In genomic region chr4:104494822-104495559, GRCh38 we compare ENCODE assay signal across 8 cellular contexts. TPM values are rescaled to one million over a fixed set of nuclear protein-coding genes. Genes with fewer than 3 reads are reported as not detected.
A peak's percentile ranks its signal among the peaks of the same experiment; 100 is the strongest.
DNase-seq lines count a peak whose midpoint lies in the region; ATAC-seq, FAIRE-seq and TF ChIP-seq lines count a peak whose summit lies in the region.

Gene CXXC4 (minus strand): TSS chr4:104494894. CDS start chr4:104491802, 3,092 bp downstream.

- FAIRE-seq in D721Med (lab: Jason Lieb, UNC): no peak

- no peak for TF ChIP-seq CTCF in D721Med (IDR thresholded peaks at IDR 0.05; ENCODE audit: insufficient read depth, missing control alignments)

- H3K27me3 Mint-ChIP-seq in CD4-positive, CD25-positive, alpha-beta regulatory T cell: peaks cover 60% of the 10 kb centered on the region
- H3K27me3 Mint-ChIP-seq in central memory CD8-positive, alpha-beta T cell: peaks cover 46% of the 10 kb centered on the region

- no peak for ATAC-seq in CD4-positive, CD25-positive, alpha-beta regulatory T cell (ENCODE audit: low read depth in 2 of 2)
- peak; percentile 26 for ATAC-seq in GM19372 (IDR thresholded peaks at IDR 0.05; ENCODE audit: low read depth, unreplicated experiment)
- no peak for ATAC-seq in central memory CD8-positive, alpha-beta T cell (replicated peaks; ENCODE audit: extremely low read depth, poor library complexity, severe bottlenecking)

- H3K36me3 Mint-ChIP-seq in CD4-positive, CD25-positive, alpha-beta regulatory T cell: no peaks in the 10 kb centered on the region
- peaks cover 6% of the 10 kb centered on the region for H3K36me3 Mint-ChIP-seq in central memory CD8-positive, alpha-beta T cell (ENCODE audit: insufficient read depth)

- H3K27ac Mint-ChIP-seq in CD4-positive, CD25-positive, alpha-beta regulatory T cell: no peak within 1 kb of the TSS
- peak within 1 kb of the TSS; percentile 75 for H3K27ac Mint-ChIP-seq in central memory CD8-positive, alpha-beta T cell (ENCODE audit: low read depth)

- peaks cover 15% of the 10 kb centered on the region for H3K4me1 ChIP-seq in CD4-positive, CD25-positive, alpha-beta regulatory T cell (ENCODE audit: control insufficient read depth, insufficient read depth, low read length, poor library complexity, severe bottlenecking)

- peak within 1 kb of the TSS in 3 of 4 donors; percentile 56 to 84 (median 76) for H3K4me3 Mint-ChIP-seq in CD4-positive, CD25-positive, alpha-beta regulatory T cell
- H3K4me3 Mint-ChIP-seq in central memory CD8-positive, alpha-beta T cell: peak within 1 kb of the TSS; percentile 79

- no peak within 1 kb of the TSS for H3K4me3 ChIP-seq in CD4-positive, CD25-positive, alpha-beta regulatory T cell (ENCODE audit: low read depth, low read length)

- in situ Hi-C loops in SK-MEL-5 (cut with HindIII; ENCODE audit: low pct_unique_long_range_greater_than_20kb, low sequenced_read_pairs): no loop called here

- H3K27me3 ChIP-seq in CD4-positive, CD25-positive, alpha-beta regulatory T cell (ENCODE audit: control insufficient read depth, insufficient read depth, low read length): peaks cover 31% of the 10 kb centered on the region

- peaks cover 0 to 7% (median 2%) of the 10 kb centered on the region in 7 donors for H3K9me3 Mint-ChIP-seq in CD4-positive, CD25-positive, alpha-beta regulatory T cell
- no peaks in the 10 kb centered on the region for H3K9me3 Mint-ChIP-seq in central memory CD8-positive, alpha-beta T cell

- peaks cover 11 to 36% (median 17%) of the 10 kb centered on the region in 4 donors for H3K4me1 Mint-ChIP-seq in CD4-positive, CD25-positive, alpha-beta regulatory T cell
- H3K4me1 Mint-ChIP-seq in central memory CD8-positive, alpha-beta T cell: peaks cover 34% of the 10 kb centered on the region

- H3K9me3 ChIP-seq in CD4-positive, CD25-positive, alpha-beta regulatory T cell (ENCODE audit: control insufficient read depth in 2 of 2, low read length in 2 of 2): no peaks in the 10 kb centered on the region

- no peak within 1 kb of the TSS for H3K27ac ChIP-seq in CD4-positive, CD25-positive, alpha-beta regulatory T cell (ENCODE audit: insufficient read depth, low read length, poor library complexity, severe bottlenecking)

- H3K36me3 ChIP-seq in CD4-positive, CD25-positive, alpha-beta regulatory T cell (ENCODE audit: control insufficient read depth, insufficient read depth, low read length): no peaks in the 10 kb centered on the region

- DNase-seq in CD4-positive, CD25-positive, alpha-beta regulatory T cell: no peak
- DNase-seq in LoVo (ENCODE audit: low spot score): peak; percentile 38
- peak; percentile 66 for DNase-seq in SK-MEL-5 (ENCODE audit: low read depth, low spot score)
- DNase-seq in central memory CD8-positive, alpha-beta T cell (ENCODE audit: low spot score in 2 of 2): peak in 1 of 2 donors; percentile 17
- peak; percentile 44 for DNase-seq in kidney tubule cell (ENCODE audit: low spot score)
- peak; percentile 25 for DNase-seq in stimulated activated CD8-positive, alpha-beta memory T cell treated with anti-CD3 and anti-CD28 coated beads, Interleukin-4, amount 100 ng/mL, for 48 hours
- no peak for DNase-seq in D721Med (ENCODE audit: insufficient read length, low spot score)

RNA-seq across cellular contexts. Expression of gene CXXC4, which starts in this region (rescaled TPM):
- not detected for total RNA-seq in CD4-positive, CD25-positive, alpha-beta regulatory T cell
- polyA plus RNA-seq in CD4-positive, CD25-positive, alpha-beta regulatory T cell: not detected
- 1.7 and 1.8 TPM in 2 replicates for total RNA-seq in SK-MEL-5 (2014; rRNA removed; shearing (Covaris generic))
- 1.1 and 2.1 TPM in 2 replicates for polyA plus RNA-seq in SK-MEL-5 (2015; cell fraction: cytosol; rRNA removed)
- 2.5 and 2.8 TPM in 2 replicates for polyA plus RNA-seq in SK-MEL-5 (2015; cell fraction: nucleus; rRNA removed)

Comparison
In these comparisons a context has a peak if more than half of its experiments do, and no peak if none do; other contexts are left out.
1. DNase-seq: peak in LoVo (single experiment), SK-MEL-5 (single experiment), kidney tubule cell (single experiment) and stimulated activated CD8-positive, alpha-beta memory T cell treated with anti-CD3 and anti-CD28 coated beads, Interleukin-4, amount 100 ng/mL, for 48 hours (single experiment); none in CD4-positive, CD25-positive, alpha-beta regulatory T cell (0 of 3) and D721Med (single experiment).